16 cellular contexts compared by ENCODE assay signal in genomic region chr6:88455317-88455716, GRCh38.
"Had no signal": no experiment of that assay in that cellular context is flagged by ENCODE, and none has a peak within 500 bp of the region (broad histone marks: within the 10 kb centered on the region; RNA-seq: fewer than 3 reads in every experiment).

No MANE protein-coding gene starts in this region.

- H3K27ac ChIP-seq: colonic mucosa, transverse colon, uterus had no signal

- H3K4me3 ChIP-seq: colonic mucosa, transverse colon, uterus had no signal

- H3K27me3 ChIP-seq: colonic mucosa, transverse colon, uterus had no signal

- H3K9me3 ChIP-seq: colonic mucosa, transverse colon, uterus had no signal

- DNase-seq: activated CD4-positive, alpha-beta T cell treated with anti-CD3 and anti-CD28 coated beads, Interleukin-2, amount 10 ng/mL, durations not matched to agents 24 days and 14 days; activated CD4-positive, CD25-positive, alpha-beta regulatory T cell; activated CD8-positive, alpha-beta T cell treated with anti-CD3 and anti-CD28 coated beads for 36 hours; activated naive CD4-positive, alpha-beta T cell; activated naive CD8-positive, alpha-beta T cell treated with anti-CD3 and anti-CD28 coated beads for 36 hours; activated T-cell treated with anti-CD3 and anti-CD28 coated beads, Interleukin-2, amount 50 U/mL, for 1 hour; amniotic stem cell; colonic mucosa; foreskin melanocyte; kidney; mammary epithelial cell; stimulated activated CD4-positive, alpha-beta T cell treated with anti-CD3 and anti-CD28 coated beads, Interleukin-2, amount 100 ng/mL, for 24 hours; stimulated activated naive CD4-positive, alpha-beta T cell treated with Interleukin-2 at 50 U/mL for 16 hours; T-helper 9 cell; transverse colon; uterus had no signal

- H3K36me3 ChIP-seq: colonic mucosa, transverse colon, uterus had no signal

- H3K4me1 ChIP-seq: colonic mucosa, transverse colon, uterus had no signal
